In the genomic region with DNA sequence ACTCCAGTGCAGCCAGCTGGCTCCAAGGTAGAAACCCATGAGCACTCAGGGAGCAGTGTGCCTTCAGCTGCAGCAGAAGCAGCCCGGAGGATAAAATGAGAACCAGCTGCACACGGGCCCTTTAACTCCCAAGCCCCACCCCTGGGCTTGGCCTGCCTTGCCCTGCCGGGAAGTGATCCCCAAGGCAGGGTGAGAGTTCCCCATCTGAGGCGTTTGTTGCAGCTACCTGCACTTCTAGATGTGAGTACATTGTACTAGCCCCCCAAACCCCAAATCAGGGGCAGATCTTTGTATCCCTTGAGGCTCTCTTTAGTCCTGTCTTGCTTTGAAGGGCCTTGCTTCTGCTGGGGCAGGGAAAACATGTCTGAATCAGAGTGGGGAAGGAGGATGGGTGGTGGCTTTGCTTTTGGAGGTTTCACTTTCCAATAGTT, we compare ENCODE assay signal across 8 cellular contexts. TPM values are rescaled to one million over a fixed set of nuclear protein-coding genes. Genes with fewer than 3 reads are reported as not detected.
DNase-seq lines count a peak whose midpoint lies in the region; ATAC-seq and TF ChIP-seq lines count a peak whose summit lies in the region.

MVP (plus strand) TSS at position 192 of the 431 bp plus-strand sequence. CDS start 10,088 bp downstream, outside the sequence.

- intact Hi-C loops in CD14-positive monocyte (cut with micrococcal nuclease) = loop anchor here in 1 of 2 donors (5.0 kb wide), 1 partner anchor 42 kb away; the partner anchor contains the start of gene CDIPT
- intact Hi-C loops in HCT116 (cut with micrococcal nuclease) = loop anchor here (2.0 kb wide), 1 partner anchor 201 kb away; no protein-coding TSS in a partner anchor
- intact Hi-C loops in ascending aorta (cut with DNase I) = loop anchor here (1.0 to 5.0 kb wide), 3 partner anchors 43 to 247 kb away; partner anchors contain the start of genes ALDOA, CDIPT, HIRIP3 and INO80E
- intact Hi-C loops in gastrocnemius medialis (cut with DNase I; ENCODE audit: low total_unique reads) = loop anchor here (2.0 kb wide), 1 partner anchor 15 kb away; no protein-coding TSS in a partner anchor

- POLR2A ChIA-PET in HCT116 (lab: Charles Lee) = interaction anchor here (0.7 to 4.3 kb wide), 7 partner anchors 9 to 201 kb away, joined by 3 to 14 read pairs (median 4); partner anchors contain the start of genes CDIPT, KIF22 and MAZ

- no peaks in the 10 kb centered on the region for H3K9me3 ChIP-seq in HCT116 (ENCODE audit: control insufficient read depth in 1 of 2, insufficient read depth in 1 of 2, low read depth in 1 of 2, low read length in 2 of 2)
- H3K9me3 ChIP-seq in ascending aorta = no peaks in the 10 kb centered on the region
- no peaks in the 10 kb centered on the region for H3K9me3 ChIP-seq in right atrium auricular region
- H3K9me3 ChIP-seq in gastrocnemius medialis = no peaks in the 10 kb centered on the region

- H3K36me3 ChIP-seq in HCT116 (ENCODE audit: control insufficient read depth in 1 of 2, insufficient read depth in 2 of 2, low read length in 2 of 2) (peaks cover 0 to 8% of the 10 kb centered on the region in 2 experiments; a peak in 2 of 4 replicates), ascending aorta (peaks cover 0 to 18% of the 10 kb centered on the region in 2 donors), right atrium auricular region (peaks cover 10% of the 10 kb centered on the region), gastrocnemius medialis (peaks cover 0 to 14% of the 10 kb centered on the region in 2 donors)

- no peak for TF ChIP-seq CTCF in CD14-positive monocyte (IDR thresholded peaks at IDR 0.05)
- no peak for TF ChIP-seq CTCF in HCT116 (IDR thresholded peaks at IDR 0.05 in 2 of 3, conservative IDR thresholded peaks at IDR 0.05 in 1 of 3; ENCODE audit: borderline replicate concordance in 1 of 3, insufficient read depth in 1 of 3, low read depth in 2 of 3, low read length in 2 of 3)
- no peak for TF ChIP-seq CTCF in ascending aorta (IDR thresholded peaks at IDR 0.05)
- no peak for TF ChIP-seq CTCF in right atrium auricular region (IDR thresholded peaks at IDR 0.05)
- no peak for TF ChIP-seq CTCF in gastrocnemius medialis (IDR thresholded peaks at IDR 0.05 in 4 of 5, conservative IDR thresholded peaks at IDR 0.05 in 1 of 5)

- H3K79me2 ChIP-seq in HCT116 (ENCODE audit: insufficient read depth, low read length) = peaks cover 75% of the 10 kb centered on the region

- peak within 1 kb of the TSS; percentile 96 to 98 for H3K4me3 Mint-ChIP-seq in CD14-positive monocyte

- RAD21 ChIA-PET in HCT116 (lab: Charles Lee; ENCODE audit: low non-redundant PET in 1 of 2, low total read pairs in 2 of 2, uncharacterized antibody in 2 of 2, unreplicated experiment in 2 of 2) = interaction anchor here in 1 of 2 experiments (2.0 kb wide), 1 partner anchor 28 kb away, joined by 8 read pairs; no protein-coding TSS in a partner anchor

- peaks cover 23 to 31% of the 10 kb centered on the region in 2 donors for H3K36me3 Mint-ChIP-seq in CD14-positive monocyte

- DNase-seq in CD14-positive monocyte (ENCODE audit: low spot score) (peak; percentile 60), HCT116 (ENCODE audit: low read depth, low spot score) (no peak), SHP77 (lab: John Stamatoyannopoulos, UW) (peak; percentile 71 to 72), ascending aorta (ENCODE audit: low spot score in 2 of 2) (peak in 1 of 2 donors; percentile 88), right atrium auricular region (ENCODE audit: low spot score) (peak; percentile 82), gastrocnemius medialis (peak; percentile 56 to 61)

- H3K4me2 ChIP-seq in HCT116 (ENCODE audit: low read length) = peak within 1 kb of the TSS; percentile 78

- peak within 1 kb of the TSS; percentile 90 to 96 (median 91) for H3K27ac Mint-ChIP-seq in CD14-positive monocyte

- H2AFZ ChIP-seq in HCT116 (ENCODE audit: low read depth, low read length, poor library complexity, severe bottlenecking) = no peak within 1 kb of the TSS

- ATAC-seq in HCT116 = peak; percentile 18
- no peak for ATAC-seq in gastrocnemius medialis
- no peak for ATAC-seq in GM18511 (IDR thresholded peaks at IDR 0.05; ENCODE audit: unreplicated experiment)
- no peak for ATAC-seq in GM21576 (IDR thresholded peaks at IDR 0.05; ENCODE audit: unreplicated experiment)

- no peaks in the 10 kb centered on the region; the same call in 1 of the 2 replicates for H4K20me1 ChIP-seq in HCT116 (ENCODE audit: insufficient read depth)

- TF ChIP-seq RAD21 in HCT116 (IDR thresholded peaks at IDR 0.05; ENCODE audit: low read depth) = no peak

- TF ChIP-seq POLR2A in HCT116 (IDR thresholded peaks at IDR 0.05; ENCODE audit: borderline replicate concordance, extremely low read depth, insufficient read depth, insufficient read length) (peak; percentile 14), gastrocnemius medialis (IDR thresholded peaks at IDR 0.05) (peak in 1 of 2 donors; percentile 38)

- H3K9me2 ChIP-seq in HCT116 (ENCODE audit: insufficient read depth) = no peaks in the 10 kb centered on the region

- H3K4me1 ChIP-seq in HCT116 (ENCODE audit: control insufficient read depth in 1 of 2, insufficient read depth in 2 of 2, low read length in 2 of 2) (peaks cover 60 to 88% of the 10 kb centered on the region in 2 experiments), ascending aorta (peaks cover 23 to 44% of the 10 kb centered on the region in 2 donors), right atrium auricular region (peaks cover 0 to 75% of the 10 kb centered on the region in 2 donors), gastrocnemius medialis (peaks cover 68 to 72% of the 10 kb centered on the region in 2 donors)

- peaks cover 0 to 1% (median 0%) of the 10 kb centered on the region in 3 donors for H3K27me3 Mint-ChIP-seq in CD14-positive monocyte (ENCODE audit: low read depth in 3 of 3)

- peaks cover 68% of the 10 kb centered on the region for H3K4me1 Mint-ChIP-seq in CD14-positive monocyte

- H3K9me3 Mint-ChIP-seq in CD14-positive monocyte = peaks cover 0 to 1% (median 0%) of the 10 kb centered on the region in 7 donors

- H3K9ac ChIP-seq in HCT116 (ENCODE audit: low read length) = peak within 1 kb of the TSS; percentile 67

- H3K4me3 ChIP-seq in HCT116 (replicated peaks in 1 of 2; ENCODE audit: low read depth in 1 of 2, low read length in 2 of 2) (peak within 1 kb of the TSS; percentile 74 to 86), ascending aorta (peak within 1 kb of the TSS; percentile 54 to 76), right atrium auricular region (peak within 1 kb of the TSS; percentile 66 to 74), gastrocnemius medialis (peak within 1 kb of the TSS; percentile 61 to 76 (median 72))

- BruUV-seq in HCT116 (replicated peaks; lab: Mats Ljungman, UMichigan) = no TSS peak

- H3K27me3 ChIP-seq in HCT116 (ENCODE audit: insufficient read depth, low read length) (no peaks in the 10 kb centered on the region), ascending aorta (no peaks in the 10 kb centered on the region), right atrium auricular region (no peaks in the 10 kb centered on the region), gastrocnemius medialis (no peaks in the 10 kb centered on the region)

- CTCF ChIA-PET in HCT116 (lab: Charles Lee) = interaction anchor here (0.8 to 3.3 kb wide), 7 partner anchors 12 to 201 kb away, joined by 3 to 28 read pairs (median 4); partner anchors contain the start of genes CDIPT, SEZ6L2 and TAOK2

- H3K27ac ChIP-seq in HCT116 (ENCODE audit: low read depth, low read length) = peak within 1 kb of the TSS; percentile 98
- peak within 1 kb of the TSS; percentile 90 to 92 for H3K27ac ChIP-seq in ascending aorta
- H3K27ac ChIP-seq in right atrium auricular region = peak within 1 kb of the TSS; percentile 81 to 84
- H3K27ac ChIP-seq in gastrocnemius medialis = peak within 1 kb of the TSS; percentile 80 to 85 (median 84)

- in situ Hi-C loops in gastrocnemius medialis (cut with MboI; ENCODE audit: low sequenced_read_pairs in 4 of 4) = no loop called here

TF ChIP-seq in HCT116, 20 proteins besides CTCF, POLR2A, EP300 and RAD21:
- peak; percentile 78 for TF ChIP-seq POLR2AphosphoS5 (IDR thresholded peaks at IDR 0.05; ENCODE audit: low read depth, low read length)
- no peak for TF ChIP-seq SRF (IDR thresholded peaks at IDR 0.05; ENCODE audit: low read depth)
- TF ChIP-seq EZH2phosphoT487 (IDR thresholded peaks at IDR 0.05; ENCODE audit: borderline replicate concordance) = no peak
- 0 out of 2 replicates have a peak, but pooled peaks have one; percentile 19 for TF ChIP-seq ZFX (IDR thresholded peaks at IDR 0.05)
- TF ChIP-seq, protein P1, sequence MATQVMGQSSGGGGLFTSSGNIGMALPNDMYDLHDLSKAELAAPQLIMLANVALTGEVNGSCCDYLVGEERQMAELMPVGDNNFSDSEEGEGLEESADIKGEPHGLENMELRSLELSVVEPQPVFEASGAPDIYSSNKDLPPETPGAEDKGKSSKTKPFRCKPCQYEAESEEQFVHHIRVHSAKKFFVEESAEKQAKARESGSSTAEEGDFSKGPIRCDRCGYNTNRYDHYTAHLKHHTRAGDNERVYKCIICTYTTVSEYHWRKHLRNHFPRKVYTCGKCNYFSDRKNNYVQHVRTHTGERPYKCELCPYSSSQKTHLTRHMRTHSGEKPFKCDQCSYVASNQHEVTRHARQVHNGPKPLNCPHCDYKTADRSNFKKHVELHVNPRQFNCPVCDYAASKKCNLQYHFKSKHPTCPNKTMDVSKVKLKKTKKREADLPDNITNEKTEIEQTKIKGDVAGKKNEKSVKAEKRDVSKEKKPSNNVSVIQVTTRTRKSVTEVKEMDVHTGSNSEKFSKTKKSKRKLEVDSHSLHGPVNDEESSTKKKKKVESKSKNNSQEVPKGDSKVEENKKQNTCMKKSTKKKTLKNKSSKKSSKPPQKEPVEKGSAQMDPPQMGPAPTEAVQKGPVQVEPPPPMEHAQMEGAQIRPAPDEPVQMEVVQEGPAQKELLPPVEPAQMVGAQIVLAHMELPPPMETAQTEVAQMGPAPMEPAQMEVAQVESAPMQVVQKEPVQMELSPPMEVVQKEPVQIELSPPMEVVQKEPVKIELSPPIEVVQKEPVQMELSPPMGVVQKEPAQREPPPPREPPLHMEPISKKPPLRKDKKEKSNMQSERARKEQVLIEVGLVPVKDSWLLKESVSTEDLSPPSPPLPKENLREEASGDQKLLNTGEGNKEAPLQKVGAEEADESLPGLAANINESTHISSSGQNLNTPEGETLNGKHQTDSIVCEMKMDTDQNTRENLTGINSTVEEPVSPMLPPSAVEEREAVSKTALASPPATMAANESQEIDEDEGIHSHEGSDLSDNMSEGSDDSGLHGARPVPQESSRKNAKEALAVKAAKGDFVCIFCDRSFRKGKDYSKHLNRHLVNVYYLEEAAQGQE (IDR thresholded peaks at IDR 0.05; ENCODE audit: low read depth) = no peak

RNA-seq across cellular contexts. Expression of gene MVP, which starts in this region (rescaled TPM):
- polyA plus RNA-seq in CD14-positive monocyte = 100 to 1,000 TPM; 146 to 185 TPM
- total RNA-seq in HCT116 (2021; ENCODE audit: unreplicated experiment) = 75.1 TPM
- 89.5 and 100 TPM in 2 replicates for polyA plus RNA-seq in HCT116 (2012)
- total RNA-seq in ascending aorta = 244 TPM
- total RNA-seq in right atrium auricular region = 10 to 100 TPM; 44.4 to 77.9 TPM
- 10 to 100 TPM; 40.3 to 77.5 (median 47.6) TPM for total RNA-seq in gastrocnemius medialis
